In genomic region chr2:205409403-205409802, GRCh38 we compare ENCODE assay signal across 30 cellular contexts.
DNase-seq lines count a peak whose midpoint lies in the region; ATAC-seq and TF ChIP-seq lines count a peak whose summit lies in the region.
"Had no signal": no experiment of that assay in that cellular context is flagged by ENCODE, and none has a peak within 500 bp of the region (broad histone marks: within the 10 kb centered on the region; RNA-seq: fewer than 3 reads in every experiment).

No MANE protein-coding gene starts in this region.

- no peaks in the 10 kb centered on the region for H3K27me3 ChIP-seq in RWPE2 (ENCODE audit: insufficient read depth, poor library complexity, severe bottlenecking)
- no peaks in the 10 kb centered on the region for H3K27me3 ChIP-seq in H7 (ENCODE audit: control insufficient read depth, insufficient read depth, low read length)
- H3K27me3 ChIP-seq: BLaER1 treated with 17β-estradiol and CSF1 and Interleukin-3, amounts not matched to agents 10 nM and 100 nM; heart right ventricle; sigmoid colon; thyroid gland had no signal

- H3K4me1 ChIP-seq in RWPE2 (ENCODE audit: insufficient read depth, poor library complexity, severe bottlenecking) = peaks cover 9% of the 10 kb centered on the region
- H3K4me1 ChIP-seq: BLaER1 treated with 17β-estradiol and CSF1 and Interleukin-3, amounts not matched to agents 10 nM and 100 nM; lower lobe of right lung had no signal

- peak; percentile 35 for DNase-seq in HFFc6
- DNase-seq in RWPE2 (ENCODE audit: low spot score) = no peak
- DNase-seq in epithelial cell of esophagus (ENCODE audit: low read depth) = peak; percentile 17
- no peak for DNase-seq in effector CD8-positive, alpha-beta T cell (lab: John Stamatoyannopoulos, UW)
- no peak for DNase-seq in H7
- DNase-seq in activated CD4-positive, alpha-beta T cell treated with anti-CD3 and anti-CD28 coated beads, Interleukin-2, amount 50 U/mL, for 48 hours = no peak
- DNase-seq: activated CD4-positive, alpha-beta T cell treated with anti-CD3 and anti-CD28 coated beads for 4 hours; activated CD8-positive, alpha-beta memory T cell treated with anti-CD3 and anti-CD28 coated beads for 24 hours; activated naive CD4-positive, alpha-beta T cell treated with anti-CD3 and anti-CD28 coated beads, Interleukin-2, amount 50 U/mL, for 16 hours; activated T-cell treated with anti-CD3 and anti-CD28 coated beads for 4 hours; effector memory CD8-positive, alpha-beta T cell; foreskin melanocyte; GDM1; heart right ventricle; lower lobe of right lung; naive thymus-derived CD4-positive, alpha-beta T cell; NCI-H1694; NCI-H2171; NCI-H524; nucleus accumbens; psoas muscle; Right ventricle myocardium superior; sigmoid colon; stimulated activated CD4-positive, alpha-beta T cell treated with anti-CD3 and anti-CD28 coated beads, Interleukin-4, amount 100 ng/mL, for 24 hours; thyroid gland; WERI-Rb-1 had no signal

- ATAC-seq in RWPE2 (ENCODE audit: low read depth) = peak; percentile 37
- ATAC-seq in HG03439 (IDR thresholded peaks at IDR 0.05; ENCODE audit: unreplicated experiment) = no peak
- ATAC-seq: effector memory CD8-positive, alpha-beta T cell; esophagus mucosa; heart right ventricle; lower lobe of right lung; naive thymus-derived CD4-positive, alpha-beta T cell; psoas muscle had no signal

- H3K9me3 ChIP-seq in RWPE2 (ENCODE audit: severe bottlenecking) = no peaks in the 10 kb centered on the region
- H3K9me3 ChIP-seq: BLaER1 treated with 17β-estradiol and CSF1 and Interleukin-3, amounts not matched to agents 10 nM and 100 nM; heart right ventricle; lower lobe of right lung; psoas muscle; sigmoid colon; thyroid gland had no signal

- no peak overlapping the region; the same call in 1 of the 2 replicates for H3K27ac Mint-ChIP-seq in HFFc6
- H3K27ac Mint-ChIP-seq: activated T-helper 2 cell treated with anti-CD3 and anti-CD28 coated beads, Interferon-gamma antibody, Interleukin-2, Interleukin-4, amounts not matched to agents 10 μg/mL and 5 μg/mL and 100 μg/mL, durations not matched to agents 14 hours and 24 hours and 36 hours; effector memory CD8-positive, alpha-beta T cell; naive thymus-derived CD4-positive, alpha-beta T cell had no signal

- H3K4me1 Mint-ChIP-seq in HFFc6 (ENCODE audit: low read depth) = peaks cover 56% of the 10 kb centered on the region
- H3K4me1 Mint-ChIP-seq: naive thymus-derived CD4-positive, alpha-beta T cell had no signal

- no peaks in the 10 kb centered on the region for H3K36me3 Mint-ChIP-seq in HFFc6 (ENCODE audit: low read depth)
- H3K36me3 Mint-ChIP-seq: naive thymus-derived CD4-positive, alpha-beta T cell had no signal

- H3K4me3 Mint-ChIP-seq in HFFc6 = no peak overlapping the region
- H3K4me3 Mint-ChIP-seq: effector memory CD8-positive, alpha-beta T cell; naive thymus-derived CD4-positive, alpha-beta T cell had no signal

- TF ChIP-seq CTCF in HFFc6 (IDR thresholded peaks at IDR 0.05) (no peak), RWPE2 (IDR thresholded peaks at IDR 0.05; ENCODE audit: poor library complexity, severe bottlenecking) (no peak), epithelial cell of esophagus (IDR thresholded peaks at IDR 0.05; ENCODE audit: insufficient read depth, low read depth, low read length, missing control alignments) (no peak)

- H3K27me3 Mint-ChIP-seq in HFFc6 (ENCODE audit: insufficient read depth) = no peaks in the 10 kb centered on the region; the same call in 1 of the 2 replicates
- H3K27me3 Mint-ChIP-seq: effector memory CD8-positive, alpha-beta T cell had no signal

- H3K9me3 Mint-ChIP-seq in HFFc6 = no peaks in the 10 kb centered on the region
- H3K9me3 Mint-ChIP-seq: activated T-helper 2 cell treated with anti-CD3 and anti-CD28 coated beads, Interferon-gamma antibody, Interleukin-2, Interleukin-4, amounts not matched to agents 10 μg/mL and 5 μg/mL and 100 μg/mL, durations not matched to agents 14 hours and 24 hours and 36 hours; naive thymus-derived CD4-positive, alpha-beta T cell had no signal

- H3K4me3 ChIP-seq in RWPE2 (ENCODE audit: severe bottlenecking) (no peak overlapping the region), epithelial cell of esophagus (ENCODE audit: low read length) (no peak overlapping the region), H7 (ENCODE audit: insufficient read depth, low read depth, low read length) (no peak overlapping the region)
- H3K4me3 ChIP-seq: BLaER1 treated with 17β-estradiol and CSF1 and Interleukin-3, amounts not matched to agents 10 nM and 100 nM; heart right ventricle; lower lobe of right lung; psoas muscle; sigmoid colon; thyroid gland had no signal

- no peak overlapping the region for H3K27ac ChIP-seq in RWPE2 (ENCODE audit: poor library complexity, severe bottlenecking)
- H3K27ac ChIP-seq: BLaER1 treated with 17β-estradiol and CSF1 and Interleukin-3, amounts not matched to agents 10 nM and 100 nM; heart right ventricle; lower lobe of right lung; psoas muscle; sigmoid colon; WERI-Rb-1 had no signal

- no peaks in the 10 kb centered on the region for H3K36me3 ChIP-seq in RWPE2 (ENCODE audit: low read depth)
- no peaks in the 10 kb centered on the region for H3K36me3 ChIP-seq in H7 (replicated peaks; ENCODE audit: control insufficient read depth, insufficient read depth, low read length)
- H3K36me3 ChIP-seq: BLaER1 treated with 17β-estradiol and CSF1 and Interleukin-3, amounts not matched to agents 10 nM and 100 nM; heart right ventricle; lower lobe of right lung; sigmoid colon; thyroid gland; WERI-Rb-1 had no signal

Comparison
In these comparisons a context has a peak if more than half of its experiments do, and no peak if none do; other contexts are left out.
1. DNase-seq: peak in HFFc6 (single experiment) and epithelial cell of esophagus (single experiment); none in RWPE2 (single experiment), effector CD8-positive, alpha-beta T cell (single experiment), H7 (single experiment) and activated CD4-positive, alpha-beta T cell treated with anti-CD3 and anti-CD28 coated beads, Interleukin-2, amount 50 U/mL, for 48 hours (0 of 2).